Comparison of ENCODE assay signal across 1 cellular context in genomic region chr5:16862777-16863176, GRCh38.
TF ChIP-seq lines count a peak whose summit lies in the region.

No MANE protein-coding gene starts in this region.

TF ChIP-seq in HepG2, 621 proteins besides CTCF, POLR2A, EP300 and RAD21 (continued from another document):
- no peak for TF ChIP-seq PATZ1 (CRISPR knock-in tag; IDR thresholded peaks at IDR 0.05)
- no peak for TF ChIP-seq E2F2 (CRISPR knock-in tag; IDR thresholded peaks at IDR 0.05; ENCODE audit: borderline replicate concordance)
- no peak for TF ChIP-seq ZNF138 (CRISPR knock-in tag; IDR thresholded peaks at IDR 0.05; ENCODE audit: low read depth)
- no peak for TF ChIP-seq BCLAF1 (IDR thresholded peaks at IDR 0.05)
- TF ChIP-seq ZNF18 (CRISPR knock-in tag; IDR thresholded peaks at IDR 0.05; ENCODE audit: insufficient replicate concordance), result no peak
- TF ChIP-seq ZNF780A (CRISPR knock-in tag; IDR thresholded peaks at IDR 0.05), result no peak
- no peak for TF ChIP-seq GTF3A (CRISPR knock-in tag; conservative IDR thresholded peaks at IDR 0.05)
